18 cellular contexts compared by ENCODE assay signal in the genomic region with DNA sequence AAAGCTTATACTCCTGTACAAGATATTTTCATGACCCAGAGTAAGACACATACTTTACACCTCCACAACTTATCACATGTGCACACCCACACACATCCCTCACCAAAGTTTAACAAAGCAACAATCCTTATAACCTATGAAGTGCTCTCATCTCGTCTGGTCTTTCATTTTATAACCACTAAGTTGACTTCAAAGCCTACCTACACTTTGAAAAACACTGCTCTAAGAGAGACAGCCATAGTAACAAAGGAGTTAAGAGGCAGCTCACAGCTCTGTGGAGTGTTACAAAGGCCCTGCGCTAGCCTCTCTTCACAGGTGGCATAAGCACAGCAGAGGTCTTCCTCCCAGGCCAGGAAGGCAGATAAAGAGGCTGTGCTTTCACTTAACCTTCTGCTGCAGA.
"Had no signal": no experiment of that assay in that cellular context is flagged by ENCODE, and none has a peak within 500 bp of the region (broad histone marks: within the 10 kb centered on the region; RNA-seq: fewer than 3 reads in every experiment).

No MANE protein-coding gene starts in this region.

- H3K4me3 Mint-ChIP-seq: activated naive CD4-positive, alpha-beta T cell treated with anti-CD3 and anti-CD28 coated beads, Interleukin-2, amount 10 ng/mL, durations not matched to agents 7 days and 5 days; memory B cell; nephron; T-helper 1 cell treated with Interleukin-12 subunit alpha and Interleukin-12 subunit beta and Interleukin-4 antibody, amounts not matched to agents 30 μg/mL and 1 μg/mL, for 36 hours had no signal

- H3K9me3 Mint-ChIP-seq: activated naive CD4-positive, alpha-beta T cell treated with anti-CD3 and anti-CD28 coated beads, Interleukin-2, amount 10 ng/mL, durations not matched to agents 7 days and 5 days; activated T-helper 2 cell treated with anti-CD3 and anti-CD28 coated beads, Interferon-gamma antibody, Interleukin-2, Interleukin-4, amounts not matched to agents 10 μg/mL and 5 μg/mL and 100 μg/mL, durations not matched to agents 14 hours and 24 hours and 36 hours; memory B cell; nephron; T-helper 1 cell treated with Interleukin-12 subunit alpha and Interleukin-12 subunit beta and Interleukin-4 antibody, amounts not matched to agents 30 μg/mL and 1 μg/mL, for 36 hours had no signal

- H3K36me3 ChIP-seq: prostate gland, suprapubic skin had no signal

- H3K27me3 ChIP-seq: suprapubic skin had no signal

- H3K36me3 Mint-ChIP-seq: activated naive CD4-positive, alpha-beta T cell treated with anti-CD3 and anti-CD28 coated beads, Interleukin-2, amount 10 ng/mL, durations not matched to agents 7 days and 5 days; memory B cell had no signal

- H3K27me3 Mint-ChIP-seq: activated naive CD4-positive, alpha-beta T cell treated with anti-CD3 and anti-CD28 coated beads, Interleukin-2, amount 10 ng/mL, durations not matched to agents 7 days and 5 days had no signal

- H3K27ac ChIP-seq: prostate gland, suprapubic skin had no signal

- H3K4me1 Mint-ChIP-seq: memory B cell had no signal

- DNase-seq: activated CD4-positive, alpha-beta T cell treated with anti-CD3 and anti-CD28 coated beads for 48 hours; activated CD8-positive, alpha-beta memory T cell treated with anti-CD3 and anti-CD28 coated beads for 24 hours; activated naive CD4-positive, alpha-beta T cell treated with anti-CD3 and anti-CD28 coated beads, Interleukin-2, amount 10 ng/mL, durations not matched to agents 7 days and 5 days; islet precursor cell; right cardiac atrium; stimulated activated CD4-positive, alpha-beta T cell treated with anti-CD3 and anti-CD28 coated beads, Interleukin-4, amount 100 ng/mL, for 4 hours; stimulated activated CD8-positive, alpha-beta memory T cell treated with anti-CD3 and anti-CD28 coated beads, Interleukin-4, amount 100 ng/mL, for 48 hours; stimulated activated naive CD4-positive, alpha-beta T cell treated with Interleukin-2 at 50 U/mL for 16 hours; trophoblast cell had no signal

- ATAC-seq: right cardiac atrium had no signal

- FAIRE-seq: colon, endometrium had no signal

- H3K4me3 ChIP-seq: prostate gland, smooth muscle cell, suprapubic skin had no signal

- H3K9me3 ChIP-seq: prostate gland, suprapubic skin had no signal

- H3K4me1 ChIP-seq: prostate gland had no signal
